ENCODE assay signal across 14 cellular contexts in the genomic region with DNA sequence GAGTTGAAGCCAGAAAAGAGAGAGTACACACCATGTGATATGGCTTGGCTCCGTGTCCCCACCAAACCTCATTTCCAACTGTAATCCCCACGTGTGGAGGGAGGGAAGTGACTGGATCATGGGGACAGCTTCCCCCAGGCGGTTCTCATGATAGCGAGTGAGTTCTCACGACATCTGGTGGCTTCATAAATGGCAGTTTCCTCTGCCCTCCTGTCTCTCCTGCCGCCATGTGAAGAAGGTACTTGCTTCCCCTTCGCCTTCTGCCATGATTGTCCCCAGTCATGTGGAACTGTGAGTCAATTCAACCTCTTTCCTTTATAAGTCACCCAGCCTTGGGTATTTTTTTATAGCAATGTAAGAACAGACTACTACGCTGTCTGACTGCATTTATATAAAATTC. TPM values are rescaled to one million over a fixed set of nuclear protein-coding genes. Genes with fewer than 3 reads are reported as not detected.
A peak's percentile ranks its signal among the peaks of the same experiment; 100 is the strongest.
DNase-seq lines count a peak whose midpoint lies in the region; FAIRE-seq lines count a peak whose summit lies in the region.
"Had no signal": no experiment of that assay in that cellular context is flagged by ENCODE, and none has a peak within 500 bp of the region (broad histone marks: within the 10 kb centered on the region; RNA-seq: fewer than 3 reads in every experiment).

No MANE protein-coding gene starts in this region.

- no peak overlapping the region for H3K4me2 ChIP-seq in trophoblast cell (ENCODE audit: low read length)

- POLR2A ChIA-PET in CD4-positive, alpha-beta memory T cell (lab: Charles Lee; ENCODE audit: partially characterized antibody), result no interaction called here

- H2AK5ac ChIP-seq in trophoblast cell (ENCODE audit: low read length), result no peak overlapping the region

- H3K36me3 ChIP-seq in CD4-positive, alpha-beta memory T cell (ENCODE audit: insufficient read depth, low read length), result no peaks in the 10 kb centered on the region
- peaks cover 2 to 3% of the 10 kb centered on the region in 2 experiments for H3K36me3 ChIP-seq in trophoblast cell (ENCODE audit: control insufficient read depth in 1 of 2, insufficient read depth in 2 of 2, low read length in 2 of 2)
- no peaks in the 10 kb centered on the region for H3K36me3 ChIP-seq in HAP-1 (replicated peaks)
- H3K36me3 ChIP-seq in SJCRH30, result no peaks in the 10 kb centered on the region
- H3K36me3 ChIP-seq: tibial nerve had no signal

- no peak overlapping the region for H3K9ac ChIP-seq in trophoblast cell (ENCODE audit: low read length)

- FAIRE-seq in HTR-8/SVneo (lab: Jason Lieb, UNC), result peak; percentile 90
- no peak for FAIRE-seq in urothelium cell line (lab: Jason Lieb, UNC)
- FAIRE-seq: D721Med had no signal

- no peak for DNase-seq in CD4-positive, alpha-beta memory T cell
- DNase-seq in HTR-8/SVneo (ENCODE audit: insufficient read length, low spot score), result no peak
- no peak for DNase-seq in trophoblast cell
- no peak for DNase-seq in HAP-1 (ENCODE audit: low spot score in 2 of 2)
- DNase-seq in urothelium cell line (ENCODE audit: low spot score), result no peak
- no peak for DNase-seq in SJCRH30
- DNase-seq in stimulated activated CD4-positive, alpha-beta T cell treated with anti-CD3 and anti-CD28 coated beads, Interleukin-2, amount 100 ng/mL, for 24 hours, result no peak
- DNase-seq: activated T-cell treated with anti-CD3 and anti-CD28 coated beads, Interleukin-2, amount 50 U/mL, for 4 hours; foreskin keratinocyte; NCI-H2029 had no signal

- H3K14ac ChIP-seq in trophoblast cell (ENCODE audit: low read length), result no peak overlapping the region

- H3K9me3 Mint-ChIP-seq in CD4-positive, alpha-beta memory T cell, result no peaks in the 10 kb centered on the region
- no peaks in the 10 kb centered on the region for H3K9me3 Mint-ChIP-seq in dendritic cell treated with granulocyte-macrophage colony-stimulating factor and Interleukin-4, amounts not matched to agents 40 ng/mL and 50 ng/mL, for 4 days
- H3K9me3 Mint-ChIP-seq: activated T-cell treated with anti-CD3 and anti-CD28 coated beads, Interleukin-2, amount 50 U/mL, for 4 hours had no signal

- H2BK12ac ChIP-seq in trophoblast cell (ENCODE audit: low read length), result no peak overlapping the region

- no peak overlapping the region for H3K4me3 Mint-ChIP-seq in CD4-positive, alpha-beta memory T cell
- H3K4me3 Mint-ChIP-seq in dendritic cell treated with granulocyte-macrophage colony-stimulating factor and Interleukin-4, amounts not matched to agents 40 ng/mL and 50 ng/mL, for 4 days, result no peak overlapping the region
- H3K4me3 Mint-ChIP-seq: activated T-cell treated with anti-CD3 and anti-CD28 coated beads, Interleukin-2, amount 50 U/mL, for 4 hours had no signal

- no peak overlapping the region for H2BK120ac ChIP-seq in trophoblast cell (ENCODE audit: insufficient read depth, low read length, poor library complexity)

- in situ Hi-C loops in HAP-1 (cut with MboI; ENCODE audit: low sequenced_read_pairs), result no loop called here

- H3K18ac ChIP-seq in trophoblast cell (ENCODE audit: low read length), result no peak overlapping the region

- no peak overlapping the region for H4K8ac ChIP-seq in trophoblast cell (ENCODE audit: low read depth, low read length)

- H2AFZ ChIP-seq in trophoblast cell (ENCODE audit: insufficient read depth, low read length, poor library complexity), result no peak overlapping the region

- peaks cover 0 to 3% of the 10 kb centered on the region in 2 donors for H3K36me3 Mint-ChIP-seq in CD4-positive, alpha-beta memory T cell
- peaks cover 20% of the 10 kb centered on the region for H3K36me3 Mint-ChIP-seq in dendritic cell treated with granulocyte-macrophage colony-stimulating factor and Interleukin-4, amounts not matched to agents 40 ng/mL and 50 ng/mL, for 4 days (ENCODE audit: low read depth)

- H3K4ac ChIP-seq in trophoblast cell (ENCODE audit: low read depth, low read length), result peak overlapping the region; percentile 50

- H4K12ac ChIP-seq in trophoblast cell (ENCODE audit: low read depth, low read length), result no peak overlapping the region

- H3K27ac ChIP-seq in CD4-positive, alpha-beta memory T cell (ENCODE audit: low read depth, low read length), result no peak overlapping the region
- H3K27ac ChIP-seq in trophoblast cell (ENCODE audit: low read depth, low read length) (no peak overlapping the region), SJCRH30 (no peak overlapping the region)
- H3K27ac ChIP-seq: foreskin keratinocyte, tibial nerve had no signal

- H3K27ac Mint-ChIP-seq in CD4-positive, alpha-beta memory T cell, result peak overlapping the region in 4 of 7 donors; percentile 16 to 53 (median 43)
- peak overlapping the region; percentile 28 for H3K27ac Mint-ChIP-seq in dendritic cell treated with granulocyte-macrophage colony-stimulating factor and Interleukin-4, amounts not matched to agents 40 ng/mL and 50 ng/mL, for 4 days

- no peak overlapping the region for H2BK5ac ChIP-seq in trophoblast cell (ENCODE audit: low read depth, low read length, poor library complexity)

- H3K27me3 Mint-ChIP-seq in CD4-positive, alpha-beta memory T cell, result no peaks in the 10 kb centered on the region
- H3K27me3 Mint-ChIP-seq in dendritic cell treated with granulocyte-macrophage colony-stimulating factor and Interleukin-4, amounts not matched to agents 40 ng/mL and 50 ng/mL, for 4 days, result no peaks in the 10 kb centered on the region

- CTCF ChIA-PET in CD4-positive, alpha-beta memory T cell (lab: Charles Lee; ENCODE audit: partially characterized antibody), result interaction anchor here (1.3 to 2.0 kb wide), 3 partner anchors 10 to 111 kb away, joined by 6 read pairs; no protein-coding TSS in a partner anchor

- no CpG with 5 or more reads among the region's 8 CpGs for WGBS in trophoblast cell (ENCODE audit: extremely low coverage, insufficient coverage, insufficient read length)

- intact Hi-C loops in CD4-positive, alpha-beta memory T cell (cut with micrococcal nuclease), result loop anchor here (5.0 kb wide), 1 partner anchor 112 kb away; no protein-coding TSS in a partner anchor
- intact Hi-C loops in dendritic cell treated with granulocyte-macrophage colony-stimulating factor and Interleukin-4, amounts not matched to agents 40 ng/mL and 50 ng/mL, for 4 days (cut with micrococcal nuclease), result no loop called here

- H4K91ac ChIP-seq in trophoblast cell (ENCODE audit: low read depth, low read length), result no peak overlapping the region

- peaks cover 28 to 69% (median 32%) of the 10 kb centered on the region in 4 donors for H3K4me1 Mint-ChIP-seq in CD4-positive, alpha-beta memory T cell
- peaks cover 36% of the 10 kb centered on the region for H3K4me1 Mint-ChIP-seq in dendritic cell treated with granulocyte-macrophage colony-stimulating factor and Interleukin-4, amounts not matched to agents 40 ng/mL and 50 ng/mL, for 4 days (ENCODE audit: low read depth)

- no peak overlapping the region for H3K23ac ChIP-seq in trophoblast cell (ENCODE audit: low read length)

- H3K27me3 ChIP-seq in CD4-positive, alpha-beta memory T cell (ENCODE audit: insufficient read depth, low read length), result no peaks in the 10 kb centered on the region
- H3K27me3 ChIP-seq in trophoblast cell (ENCODE audit: insufficient read depth, low read length) (no peaks in the 10 kb centered on the region), HAP-1 (ENCODE audit: low read depth) (no peaks in the 10 kb centered on the region), SJCRH30 (no peaks in the 10 kb centered on the region)
- H3K27me3 ChIP-seq: foreskin keratinocyte, tibial nerve had no signal

- H3K79me1 ChIP-seq in trophoblast cell (ENCODE audit: low read length), result no peaks in the 10 kb centered on the region

- peaks cover 36% of the 10 kb centered on the region for H3K79me2 ChIP-seq in trophoblast cell (ENCODE audit: control insufficient read depth, insufficient read depth, low read length, poor library complexity)

- no peak overlapping the region for H3K4me3 ChIP-seq in CD4-positive, alpha-beta memory T cell (ENCODE audit: low read length in 2 of 2)
- H3K4me3 ChIP-seq in trophoblast cell (ENCODE audit: low read depth, low read length), result no peak overlapping the region
- H3K4me3 ChIP-seq in HAP-1, result no peak overlapping the region
- H3K4me3 ChIP-seq in SJCRH30, result no peak overlapping the region
- H3K4me3 ChIP-seq: skin epidermis, tibial nerve had no signal

- H3K4me1 ChIP-seq in CD4-positive, alpha-beta memory T cell (ENCODE audit: insufficient read depth, low read length), result peaks cover 14% of the 10 kb centered on the region
- H3K4me1 ChIP-seq in trophoblast cell (ENCODE audit: control insufficient read depth in 1 of 2, insufficient read depth in 2 of 2, low read length in 2 of 2), result peaks cover 2% of the 10 kb centered on the region in 2 experiments
- H3K4me1 ChIP-seq in HAP-1, result no peaks in the 10 kb centered on the region
- H3K4me1 ChIP-seq in SJCRH30, result peaks cover 19% of the 10 kb centered on the region
- H3K4me1 ChIP-seq: foreskin keratinocyte had no signal

- no peaks in the 10 kb centered on the region for H3K9me3 ChIP-seq in CD4-positive, alpha-beta memory T cell (ENCODE audit: control insufficient read depth in 1 of 2, low read length in 2 of 2)
- H3K9me3 ChIP-seq in trophoblast cell (ENCODE audit: insufficient read depth, low read depth, low read length) (no peaks in the 10 kb centered on the region), HAP-1 (no peaks in the 10 kb centered on the region), SJCRH30 (replicated peaks) (no peaks in the 10 kb centered on the region)
- H3K9me3 ChIP-seq: tibial nerve had no signal

RNA-seq across cellular contexts. Expression of a gene that starts 40.3 kb away (rescaled TPM):
- total RNA-seq in CD4-positive, alpha-beta memory T cell, result 10 to 100 TPM; 32.7 to 33.1 TPM
- polyA plus RNA-seq in CD4-positive, alpha-beta memory T cell, result 1 to 10 TPM in 1 of 2 donors, under 1 TPM in 1; 0.54 to 2.3 TPM
- polyA plus RNA-seq in trophoblast cell (2013), result 49.8 TPM in 2 replicates
- total RNA-seq in SJCRH30 (2014; rRNA removed; shearing (Covaris generic)), result 19.4 and 20.1 TPM in 2 replicates
